22 cellular contexts compared by ENCODE assay signal in genomic region chr13:113116206-113116800, GRCh38. TPM values are rescaled to one million over a fixed set of nuclear protein-coding genes. Genes with fewer than 3 reads are reported as not detected.
DNase-seq lines count a peak whose midpoint lies in the region; ATAC-seq, FAIRE-seq and TF ChIP-seq lines count a peak whose summit lies in the region.
"Had no signal": no experiment of that assay in that cellular context is flagged by ENCODE, and none has a peak within 500 bp of the region (broad histone marks: within the 10 kb centered on the region; RNA-seq: fewer than 3 reads in every experiment).

No MANE protein-coding gene starts in this region.

- WGBS in HepG2 (ENCODE audit: low lambda C conversion rate): 95% methylated on average over 9 of the region's 10 CpGs

- no peak overlapping the region for H3K9ac ChIP-seq in HepG2 (ENCODE audit: insufficient read depth, low read depth, low read length)
- H3K9ac ChIP-seq: BLaER1 had no signal

- no peaks in the 10 kb centered on the region for H3K36me3 ChIP-seq in WERI-Rb-1
- H3K36me3 ChIP-seq in HepG2 (replicated peaks in 1 of 2; ENCODE audit: control insufficient read depth in 1 of 2, insufficient read depth in 2 of 2, low read length in 2 of 2): peaks cover 0 to 1% of the 10 kb centered on the region in 2 experiments; a peak in 1 of 5 replicates
- H3K36me3 ChIP-seq: BLaER1, Peyer's patch had no signal

- no peak for TF ChIP-seq RAD21 in HepG2 (CRISPR knock-in tag; IDR thresholded peaks at IDR 0.05)

- DNase-seq in WERI-Rb-1: peak; percentile 7
- DNase-seq in coronary artery (ENCODE audit: low spot score): peak; percentile 43
- DNase-seq in HepG2 (ENCODE audit: low spot score): no peak
- peak; percentile 14 for DNase-seq in sciatic nerve (ENCODE audit: low spot score)
- no peak for DNase-seq in NCI-H510A treated with DMSO at 0.1 percent for 48 hours (lab: John Stamatoyannopoulos, UW)
- no peak for DNase-seq in GM12891 (ENCODE audit: insufficient read length, low spot score)
- DNase-seq: CD4-positive, alpha-beta T cell; COR-L47; DMS79 treated with DMSO at 0.1 percent for 48 hours; Kasumi-1; NCI-H1694; NCI-H2081; NCI-H2171; NCI-H345; NCI-H524 treated with DMSO at 0.1 percent for 48 hours had no signal

- no TSS peak for BruUV-seq in HepG2 (replicated peaks; lab: Mats Ljungman, UMichigan)

- no peak overlapping the region for H2AFZ ChIP-seq in HepG2 (ENCODE audit: low read length)

- no peaks in the 10 kb centered on the region for H3K79me2 ChIP-seq in HepG2 (ENCODE audit: insufficient read depth, low read length)

- TF ChIP-seq EP300 in HepG2 (IDR thresholded peaks at IDR 0.05; ENCODE audit: low read depth in 2 of 2, low read length in 2 of 2) (no peak), HepG2 (CRISPR knock-in tag; IDR thresholded peaks at IDR 0.05; ENCODE audit: borderline replicate concordance) (no peak)

- no peak overlapping the region for H3K4me2 ChIP-seq in HepG2 (ENCODE audit: low read depth, low read length)
- H3K4me2 ChIP-seq: BLaER1 had no signal

- TF ChIP-seq CTCF in WERI-Rb-1 (IDR thresholded peaks at IDR 0.05; ENCODE audit: low read depth, low read length) (no peak), coronary artery (IDR thresholded peaks at IDR 0.05) (no peak), HepG2 (CRISPR knock-in tag; IDR thresholded peaks at IDR 0.05) (no peak)

- ATAC-seq in HepG2 (no peak), sciatic nerve (no peak), HG03097 (IDR thresholded peaks at IDR 0.05; ENCODE audit: low FRiP score, unreplicated experiment) (no peak)
- ATAC-seq: Right ventricle myocardium inferior had no signal

- no peaks in the 10 kb centered on the region for H3K9me3 ChIP-seq in WERI-Rb-1 (ENCODE audit: severe bottlenecking)
- no peaks in the 10 kb centered on the region for H3K9me3 ChIP-seq in HepG2 (ENCODE audit: low read length)
- H3K9me3 ChIP-seq: BLaER1, Peyer's patch had no signal

- H3K27me3 ChIP-seq in WERI-Rb-1 (ENCODE audit: insufficient read depth, low read depth, severe bottlenecking) (no peaks in the 10 kb centered on the region), HepG2 (ENCODE audit: control insufficient read depth in 1 of 2, insufficient read depth in 2 of 2, low read length in 2 of 2) (no peaks in the 10 kb centered on the region)
- H3K27me3 ChIP-seq: BLaER1, Peyer's patch had no signal

- POLR2A ChIA-PET in HepG2 (lab: Yijun Ruan, JAX): interaction anchor here (1.0 to 1.2 kb wide), 2 partner anchors 11 to 34 kb away, joined by 3 read pairs; partner anchors contain the start of gene F7

- H3K4me3 ChIP-seq in WERI-Rb-1 (ENCODE audit: low read depth, low read length) (no peak overlapping the region), coronary artery (no peak overlapping the region), HepG2 (replicated peaks in 1 of 3; ENCODE audit: insufficient read depth in 1 of 3, low read depth in 2 of 3, low read length in 3 of 3) (no peak overlapping the region)
- H3K4me3 ChIP-seq: BLaER1, Peyer's patch had no signal

- in situ Hi-C loops in HepG2 (cut with HindIII; ENCODE audit: extremely low pct_ligation_motif_present, low pct_unique_long_range_greater_than_20kb): no loop called here

- CTCF ChIA-PET in HepG2 (lab: Yijun Ruan, JAX; ENCODE audit: low intra/inter-chr PET ratio, low total read pairs): no interaction called here

- no peak for TF ChIP-seq POLR2A in HepG2 (IDR thresholded peaks at IDR 0.05; ENCODE audit: insufficient read depth in 1 of 2, low read depth in 2 of 2, low read length in 2 of 2)
- no peak for TF ChIP-seq POLR2A in GM12891 (IDR thresholded peaks at IDR 0.05; ENCODE audit: low read depth, low read length)

- H4K20me1 ChIP-seq in HepG2 (ENCODE audit: insufficient read depth, low read length): no peaks in the 10 kb centered on the region
- H4K20me1 ChIP-seq: BLaER1 had no signal

- intact Hi-C loops in HepG2 (cut with micrococcal nuclease; ENCODE audit: unreplicated experiment) (no loop called here), sciatic nerve (cut with DNase I) (no loop called here)

- H3K27ac ChIP-seq in WERI-Rb-1: no peak overlapping the region
- no peak overlapping the region for H3K27ac ChIP-seq in coronary artery
- no peak overlapping the region for H3K27ac ChIP-seq in HepG2 (ENCODE audit: extremely low read length, insufficient read depth, low read length)
- H3K27ac ChIP-seq: BLaER1, Peyer's patch had no signal

- FAIRE-seq in HepG2 (lab: Jason Lieb, UNC) (no peak), GM12891 (lab: Jason Lieb, UNC) (no peak)
- FAIRE-seq: H54 had no signal

- peaks cover 16% of the 10 kb centered on the region for H3K4me1 ChIP-seq in HepG2 (ENCODE audit: insufficient read depth, low read length)
- H3K4me1 ChIP-seq: Peyer's patch had no signal

RNA-seq across cellular contexts. Expression of gene F10, which starts 6.3 kb away (rescaled TPM):
- total RNA-seq in HepG2 (2016; rRNA removed; fragmentation: Illumina TruSeq; extraction: Trizol) (19.9 and 58.4 TPM in 2 replicates), sciatic nerve (14.2 TPM)
- 11.2 and 12.3 TPM in 2 replicates for total RNA-seq in HepG2 (2016; cell fraction: cytosol; rRNA removed; fragmentation: Illumina TruSeq; extraction: Trizol; ENCODE audit: low read depth)
- total RNA-seq in HepG2 (2016; cell fraction: insoluble cytoplasmic fraction; rRNA removed; fragmentation: Illumina TruSeq; extraction: Trizol): 18.9 and 61.6 TPM in 2 replicates
- total RNA-seq in HepG2 (2016; cell fraction: membrane; rRNA removed; fragmentation: Illumina TruSeq; extraction: Trizol): 12.7 and 13.1 TPM in 2 replicates
- total RNA-seq in HepG2 (2016; cell fraction: nucleus; rRNA removed; fragmentation: Illumina TruSeq; extraction: Trizol): 43.8 and 53.5 TPM in 2 replicates
- polyA plus RNA-seq in HepG2 (2011; rRNA removed): 237 and 317 TPM in 2 replicates
- polyA plus RNA-seq in HepG2 (2011; cell fraction: cytosol; rRNA removed): 277 and 280 TPM in 2 replicates
- 231 and 240 TPM in 2 replicates for polyA plus RNA-seq in HepG2 (2011; cell fraction: nucleus; rRNA removed)
- 150 and 219 TPM in 2 replicates for polyA plus RNA-seq in HepG2 (2012)
- 11.6 and 13.0 TPM in 2 replicates for polyA plus RNA-seq in HepG2 (2016; cell fraction: cytosol; fragmentation: Illumina TruSeq; extraction: Trizol; ENCODE audit: low read depth)
- 18.4 and 19.4 TPM in 2 replicates for polyA plus RNA-seq in HepG2 (2016; cell fraction: insoluble cytoplasmic fraction; fragmentation: Illumina TruSeq; extraction: Trizol; ENCODE audit: low read depth)
- 10.3 and 10.6 TPM in 2 replicates for polyA plus RNA-seq in HepG2 (2016; cell fraction: membrane; fragmentation: Illumina TruSeq; extraction: Trizol; ENCODE audit: low read depth)
- 82.4 and 83.6 TPM in 2 replicates for polyA plus RNA-seq in HepG2 (2016; cell fraction: nucleus; fragmentation: Illumina TruSeq; extraction: Trizol; ENCODE audit: insufficient read depth, low read depth)
- 117 TPM in 1 of 2 replicates, not detected in the other for polyA minus RNA-seq in HepG2 (2011; rRNA and poly(A)+ RNA removed; ENCODE audit: low replicate concordance)
- 61.5 and 79.5 TPM in 2 replicates for polyA minus RNA-seq in HepG2 (2011; cell fraction: cytosol; rRNA and poly(A)+ RNA removed)
- 44.3 and 53.6 TPM in 2 replicates for polyA minus RNA-seq in HepG2 (2011; cell fraction: nucleus; rRNA and poly(A)+ RNA removed)
- not detected for polyA plus RNA-seq in GM12891 (2012; ENCODE audit: low read depth, missing spikeins)
- total RNA-seq: CD4-positive, alpha-beta T cell; MCF 10A; OCI-LY7 had no signal

RNA-seq across cellular contexts. Expression of gene F7, which starts 10.7 kb away (rescaled TPM):
- total RNA-seq in HepG2 (2016; rRNA removed; fragmentation: Illumina TruSeq; extraction: Trizol) (7.2 and 12.6 TPM in 2 replicates), sciatic nerve (0.27 TPM)
- 0.61 and 0.71 TPM in 2 replicates for total RNA-seq in HepG2 (2016; cell fraction: cytosol; rRNA removed; fragmentation: Illumina TruSeq; extraction: Trizol; ENCODE audit: low read depth)
- 6.7 and 12.9 TPM in 2 replicates for total RNA-seq in HepG2 (2016; cell fraction: insoluble cytoplasmic fraction; rRNA removed; fragmentation: Illumina TruSeq; extraction: Trizol)
- 1.9 and 2.2 TPM in 2 replicates for total RNA-seq in HepG2 (2016; cell fraction: membrane; rRNA removed; fragmentation: Illumina TruSeq; extraction: Trizol)
- 10.3 and 10.6 TPM in 2 replicates for total RNA-seq in HepG2 (2016; cell fraction: nucleus; rRNA removed; fragmentation: Illumina TruSeq; extraction: Trizol)
- 26.5 and 39.9 TPM in 2 replicates for polyA plus RNA-seq in HepG2 (2011; rRNA removed)
- 21.7 and 26.2 TPM in 2 replicates for polyA plus RNA-seq in HepG2 (2011; cell fraction: cytosol; rRNA removed)
- polyA plus RNA-seq in HepG2 (2011; cell fraction: nucleus; rRNA removed): 105 and 121 TPM in 2 replicates
- polyA plus RNA-seq in HepG2 (2012): 45.9 and 52.4 TPM in 2 replicates
- 0.51 and 0.52 TPM in 2 replicates for polyA plus RNA-seq in HepG2 (2016; cell fraction: cytosol; fragmentation: Illumina TruSeq; extraction: Trizol; ENCODE audit: low read depth)
- polyA plus RNA-seq in HepG2 (2016; cell fraction: insoluble cytoplasmic fraction; fragmentation: Illumina TruSeq; extraction: Trizol; ENCODE audit: low read depth): 7.0 and 7.3 TPM in 2 replicates
- polyA plus RNA-seq in HepG2 (2016; cell fraction: membrane; fragmentation: Illumina TruSeq; extraction: Trizol; ENCODE audit: low read depth): 1.1 and 1.6 TPM in 2 replicates
- 23.6 and 26.7 TPM in 2 replicates for polyA plus RNA-seq in HepG2 (2016; cell fraction: nucleus; fragmentation: Illumina TruSeq; extraction: Trizol; ENCODE audit: insufficient read depth, low read depth)
- 43.0 TPM in 1 of 2 replicates, not detected in the other for polyA minus RNA-seq in HepG2 (2011; rRNA and poly(A)+ RNA removed; ENCODE audit: low replicate concordance)
- polyA minus RNA-seq in HepG2 (2011; cell fraction: cytosol; rRNA and poly(A)+ RNA removed): 8.7 and 12.9 TPM in 2 replicates
- 14.7 and 15.7 TPM in 2 replicates for polyA minus RNA-seq in HepG2 (2011; cell fraction: nucleus; rRNA and poly(A)+ RNA removed)
- polyA plus RNA-seq in GM12891 (2012; ENCODE audit: low read depth, missing spikeins): not detected
- total RNA-seq: CD4-positive, alpha-beta T cell; MCF 10A; OCI-LY7; Right ventricle myocardium inferior had no signal

RNA-seq across cellular contexts. Expression of gene PROZ, which starts 42.1 kb away (rescaled TPM):
- total RNA-seq in HepG2 (2016; rRNA removed; fragmentation: Illumina TruSeq; extraction: Trizol) (2.1 and 5.6 TPM in 2 replicates), sciatic nerve (not detected)
- 0.20 and 0.35 TPM in 2 replicates for total RNA-seq in HepG2 (2016; cell fraction: cytosol; rRNA removed; fragmentation: Illumina TruSeq; extraction: Trizol; ENCODE audit: low read depth)
- 1.9 and 5.3 TPM in 2 replicates for total RNA-seq in HepG2 (2016; cell fraction: insoluble cytoplasmic fraction; rRNA removed; fragmentation: Illumina TruSeq; extraction: Trizol)
- 0.62 and 0.93 TPM in 2 replicates for total RNA-seq in HepG2 (2016; cell fraction: membrane; rRNA removed; fragmentation: Illumina TruSeq; extraction: Trizol)
- 3.0 and 4.0 TPM in 2 replicates for total RNA-seq in HepG2 (2016; cell fraction: nucleus; rRNA removed; fragmentation: Illumina TruSeq; extraction: Trizol)
- 22.5 and 26.1 TPM in 2 replicates for polyA plus RNA-seq in HepG2 (2011; rRNA removed)
- polyA plus RNA-seq in HepG2 (2011; cell fraction: cytosol; rRNA removed): 14.4 and 16.0 TPM in 2 replicates
- 45.5 and 49.7 TPM in 2 replicates for polyA plus RNA-seq in HepG2 (2011; cell fraction: nucleus; rRNA removed)
- polyA plus RNA-seq in HepG2 (2012): 12.7 and 14.1 TPM in 2 replicates
- polyA plus RNA-seq in HepG2 (2016; cell fraction: cytosol; fragmentation: Illumina TruSeq; extraction: Trizol; ENCODE audit: low read depth): 0.23 and 0.67 TPM in 2 replicates
- polyA plus RNA-seq in HepG2 (2016; cell fraction: insoluble cytoplasmic fraction; fragmentation: Illumina TruSeq; extraction: Trizol; ENCODE audit: low read depth): 1.6 and 2.1 TPM in 2 replicates
- 0.70 and 0.93 TPM in 2 replicates for polyA plus RNA-seq in HepG2 (2016; cell fraction: membrane; fragmentation: Illumina TruSeq; extraction: Trizol; ENCODE audit: low read depth)
- polyA plus RNA-seq in HepG2 (2016; cell fraction: nucleus; fragmentation: Illumina TruSeq; extraction: Trizol; ENCODE audit: insufficient read depth, low read depth): 10.7 and 11.6 TPM in 2 replicates
- 5.4 TPM in 1 of 2 replicates, not detected in the other for polyA minus RNA-seq in HepG2 (2011; rRNA and poly(A)+ RNA removed; ENCODE audit: low replicate concordance)
- polyA minus RNA-seq in HepG2 (2011; cell fraction: cytosol; rRNA and poly(A)+ RNA removed): 4.9 and 8.4 TPM in 2 replicates
- 3.1 and 4.4 TPM in 2 replicates for polyA minus RNA-seq in HepG2 (2011; cell fraction: nucleus; rRNA and poly(A)+ RNA removed)
- 0.05 TPM for polyA plus RNA-seq in GM12891 (2012; ENCODE audit: low read depth, missing spikeins)
- total RNA-seq: CD4-positive, alpha-beta T cell; MCF 10A; OCI-LY7; Right ventricle myocardium inferior had no signal

Comparison
In these comparisons a context has a peak if more than half of its experiments do, and no peak if none do; other contexts are left out.
1. DNase-seq: peak in WERI-Rb-1 (single experiment), coronary artery (single experiment) and sciatic nerve (single experiment); none in HepG2 (single experiment), NCI-H510A treated with DMSO at 0.1 percent for 48 hours (single experiment) and GM12891 (single experiment).